In the genomic region with DNA sequence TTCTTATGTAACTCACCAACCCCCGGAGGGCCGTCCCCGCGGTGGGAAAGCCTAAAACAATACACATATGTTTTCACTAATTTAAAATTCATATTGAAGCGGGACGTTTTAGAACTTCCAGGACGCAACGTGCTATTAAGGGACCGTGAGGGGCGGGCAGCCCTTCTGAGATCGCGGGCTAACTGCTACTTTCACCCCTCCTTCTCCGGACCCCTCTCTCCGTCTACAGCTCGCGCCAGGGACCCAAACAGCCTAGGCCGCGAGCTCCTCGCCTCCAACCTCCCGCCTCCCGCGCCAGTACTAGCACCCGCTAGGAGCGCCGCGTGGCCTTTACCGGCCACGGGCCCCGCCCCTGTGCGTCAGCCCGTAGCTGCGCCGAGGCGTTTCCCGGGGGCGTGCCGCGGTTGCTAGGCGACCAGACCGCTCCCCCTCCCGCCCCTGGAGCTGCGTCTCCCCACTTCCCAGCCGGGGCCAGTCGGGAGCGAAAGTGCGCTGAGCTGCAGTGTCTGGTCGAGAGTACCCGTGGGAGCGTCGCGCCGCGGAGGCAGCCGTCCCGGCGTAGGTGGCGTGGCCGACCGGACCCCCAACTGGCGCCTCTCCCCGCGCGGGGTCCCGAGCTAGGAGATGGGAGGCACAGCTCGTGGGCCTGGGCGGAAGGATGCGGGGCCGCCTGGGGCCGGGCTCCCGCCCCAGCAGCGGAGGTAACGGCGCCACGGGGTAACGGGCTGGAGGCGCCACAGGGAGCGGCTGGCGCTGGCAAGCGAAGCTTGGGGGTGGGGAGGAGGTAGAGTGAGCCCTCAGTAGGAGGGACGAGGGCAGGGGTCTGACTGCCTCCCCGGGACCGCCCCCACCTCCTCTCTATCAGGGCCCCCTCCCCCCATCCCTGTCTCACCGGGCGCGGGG, we compare ENCODE assay signal across 1 cellular context.
TF ChIP-seq lines count a peak whose summit lies in the region.

Gene DYRK3 (plus strand): TSS at position 457 of the 903 bp plus-strand sequence. CDS start 168 bp downstream, at position 625.

TF ChIP-seq in HepG2, 621 proteins besides CTCF, POLR2A, EP300 and RAD21 (continued from another document and continues in another):
- TF ChIP-seq TFE3 (CRISPR knock-in tag; IDR thresholded peaks at IDR 0.05) (peak; percentile 37; the same call in 1 of the 2 replicates), ZNF235 (CRISPR knock-in tag; IDR thresholded peaks at IDR 0.05; ENCODE audit: borderline replicate concordance) (peak; percentile 88; the same call in 1 of the 2 replicates), ZNF839 (CRISPR knock-in tag; IDR thresholded peaks at IDR 0.05; ENCODE audit: borderline replicate concordance) (no peak; the same call in 1 of the 2 replicates), ZNF782 (CRISPR knock-in tag; IDR thresholded peaks at IDR 0.05; ENCODE audit: borderline replicate concordance) (0 out of 2 replicates have a peak, but pooled peaks have one; percentile 25), AGO2 (optimal IDR thresholded peaks at IDR 0.05; ENCODE audit: low read depth, low read length) (peak; percentile 37), MED13 (CRISPR knock-in tag; IDR thresholded peaks at IDR 0.05) (peak; percentile 44; the same call in 1 of the 2 replicates), PRDM15 (CRISPR knock-in tag; IDR thresholded peaks at IDR 0.05) (no peak), ZNF549 (CRISPR knock-in tag; IDR thresholded peaks at IDR 0.05) (no peak), ELF1 (CRISPR knock-in tag; IDR thresholded peaks at IDR 0.05) (no peak), SOX6 (IDR thresholded peaks at IDR 0.05) (no peak), SOX6 (CRISPR knock-in tag; IDR thresholded peaks at IDR 0.05) (peak; percentile 54), NPAS2 (CRISPR knock-in tag; IDR thresholded peaks at IDR 0.05; ENCODE audit: borderline replicate concordance) (no peak), MAZ (IDR thresholded peaks at IDR 0.05; ENCODE audit: borderline replicate concordance, low read depth, low read length) (peak; percentile 86), MAZ (CRISPR knock-in tag; IDR thresholded peaks at IDR 0.05; ENCODE audit: low read depth) (peak; percentile 92), SSRP1 (CRISPR knock-in tag; IDR thresholded peaks at IDR 0.05) (no peak), ZSCAN20 (CRISPR knock-in tag; IDR thresholded peaks at IDR 0.05; ENCODE audit: borderline replicate concordance) (peak; percentile 45; the same call in 1 of the 2 replicates), MLX (CRISPR knock-in tag; IDR thresholded peaks at IDR 0.05) (no peak), RXRB (CRISPR knock-in tag; IDR thresholded peaks at IDR 0.05; ENCODE audit: borderline replicate concordance) (no peak; the same call in 1 of the 2 replicates), MYC (CRISPR knock-in tag; IDR thresholded peaks at IDR 0.05; ENCODE audit: borderline replicate concordance) (peak; percentile 95), ZNF431 (CRISPR knock-in tag; IDR thresholded peaks at IDR 0.05; ENCODE audit: borderline replicate concordance, low read depth) (no peak; the same call in 1 of the 2 replicates), HOXD1 (CRISPR knock-in tag; IDR thresholded peaks at IDR 0.05) (0 out of 2 replicates have a peak, but pooled peaks have one; percentile 25), HNF4A (CRISPR knock-in tag; IDR thresholded peaks at IDR 0.05) (no peak), NRL (CRISPR knock-in tag; IDR thresholded peaks at IDR 0.05; ENCODE audit: borderline replicate concordance) (peak; percentile 40; the same call in 1 of the 2 replicates), ZNF724P (CRISPR knock-in tag; IDR thresholded peaks at IDR 0.05; ENCODE audit: borderline replicate concordance) (no peak), ZBED4 (CRISPR knock-in tag; IDR thresholded peaks at IDR 0.05; ENCODE audit: borderline replicate concordance) (0 out of 2 replicates have a peak, but pooled peaks have one; percentile 38), ZFYVE20 (CRISPR knock-in tag; IDR thresholded peaks at IDR 0.05; ENCODE audit: borderline replicate concordance, low read depth) (no peak), ZNF124 (CRISPR knock-in tag; IDR thresholded peaks at IDR 0.05) (no peak), U2AF1 (optimal IDR thresholded peaks at IDR 0.05; ENCODE audit: low read depth, low read length) (no peak), POGK (CRISPR knock-in tag; conservative IDR thresholded peaks at IDR 0.05) (peak; percentile 59; the same call in 1 of the 2 replicates), ZNF547 (CRISPR knock-in tag; IDR thresholded peaks at IDR 0.05) (peak; percentile 83), MXD1 (CRISPR knock-in tag; IDR thresholded peaks at IDR 0.05) (peak; percentile 92)
- TF ChIP-seq, protein P1, sequence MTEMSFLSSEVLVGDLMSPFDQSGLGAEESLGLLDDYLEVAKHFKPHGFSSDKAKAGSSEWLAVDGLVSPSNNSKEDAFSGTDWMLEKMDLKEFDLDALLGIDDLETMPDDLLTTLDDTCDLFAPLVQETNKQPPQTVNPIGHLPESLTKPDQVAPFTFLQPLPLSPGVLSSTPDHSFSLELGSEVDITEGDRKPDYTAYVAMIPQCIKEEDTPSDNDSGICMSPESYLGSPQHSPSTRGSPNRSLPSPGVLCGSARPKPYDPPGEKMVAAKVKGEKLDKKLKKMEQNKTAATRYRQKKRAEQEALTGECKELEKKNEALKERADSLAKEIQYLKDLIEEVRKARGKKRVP (CRISPR knock-in tag; IDR thresholded peaks at IDR 0.05), result no peak
- TF ChIP-seq, protein P2, sequence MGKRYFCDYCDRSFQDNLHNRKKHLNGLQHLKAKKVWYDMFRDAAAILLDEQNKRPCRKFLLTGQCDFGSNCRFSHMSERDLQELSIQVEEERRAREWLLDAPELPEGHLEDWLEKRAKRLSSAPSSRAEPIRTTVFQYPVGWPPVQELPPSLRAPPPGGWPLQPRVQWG (CRISPR knock-in tag; IDR thresholded peaks at IDR 0.05; ENCODE audit: borderline replicate concordance, low read depth), result no peak
- TF ChIP-seq, protein P3, sequence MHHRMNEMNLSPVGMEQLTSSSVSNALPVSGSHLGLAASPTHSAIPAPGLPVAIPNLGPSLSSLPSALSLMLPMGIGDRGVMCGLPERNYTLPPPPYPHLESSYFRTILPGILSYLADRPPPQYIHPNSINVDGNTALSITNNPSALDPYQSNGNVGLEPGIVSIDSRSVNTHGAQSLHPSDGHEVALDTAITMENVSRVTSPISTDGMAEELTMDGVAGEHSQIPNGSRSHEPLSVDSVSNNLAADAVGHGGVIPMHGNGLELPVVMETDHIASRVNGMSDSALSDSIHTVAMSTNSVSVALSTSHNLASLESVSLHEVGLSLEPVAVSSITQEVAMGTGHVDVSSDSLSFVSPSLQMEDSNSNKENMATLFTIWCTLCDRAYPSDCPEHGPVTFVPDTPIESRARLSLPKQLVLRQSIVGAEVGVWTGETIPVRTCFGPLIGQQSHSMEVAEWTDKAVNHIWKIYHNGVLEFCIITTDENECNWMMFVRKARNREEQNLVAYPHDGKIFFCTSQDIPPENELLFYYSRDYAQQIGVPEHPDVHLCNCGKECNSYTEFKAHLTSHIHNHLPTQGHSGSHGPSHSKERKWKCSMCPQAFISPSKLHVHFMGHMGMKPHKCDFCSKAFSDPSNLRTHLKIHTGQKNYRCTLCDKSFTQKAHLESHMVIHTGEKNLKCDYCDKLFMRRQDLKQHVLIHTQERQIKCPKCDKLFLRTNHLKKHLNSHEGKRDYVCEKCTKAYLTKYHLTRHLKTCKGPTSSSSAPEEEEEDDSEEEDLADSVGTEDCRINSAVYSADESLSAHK (CRISPR knock-in tag; IDR thresholded peaks at IDR 0.05; ENCODE audit: borderline replicate concordance), result no peak
- TF ChIP-seq, protein P4, sequence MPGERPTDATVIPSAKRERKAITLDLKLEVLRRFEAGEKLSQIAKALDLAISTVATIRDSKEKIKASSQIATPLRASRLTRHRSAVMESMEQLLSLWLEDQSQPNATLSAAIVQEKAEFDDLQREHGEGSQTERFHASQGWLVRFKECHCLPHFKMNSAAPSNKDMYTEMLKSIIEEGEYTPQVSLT (CRISPR knock-in tag; IDR thresholded peaks at IDR 0.05; ENCODE audit: borderline replicate concordance, low read depth), result no peak
- TF ChIP-seq, protein P5, sequence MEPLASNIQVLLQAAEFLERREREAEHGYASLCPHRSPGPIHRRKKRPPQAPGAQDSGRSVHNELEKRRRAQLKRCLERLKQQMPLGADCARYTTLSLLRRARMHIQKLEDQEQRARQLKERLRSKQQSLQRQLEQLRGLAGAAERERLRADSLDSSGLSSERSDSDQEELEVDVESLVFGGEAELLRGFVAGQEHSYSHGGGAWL (CRISPR knock-in tag; IDR thresholded peaks at IDR 0.05), result peak; percentile 54
